8 cellular contexts compared by ENCODE assay signal in genomic region chr6:141464490-141464889, GRCh38.
DNase-seq lines count a peak whose midpoint lies in the region; ATAC-seq, FAIRE-seq and TF ChIP-seq lines count a peak whose summit lies in the region.

No MANE protein-coding gene starts in this region.

- no peaks in the 10 kb centered on the region for H3K4me1 Mint-ChIP-seq in CD14-positive monocyte

- intact Hi-C loops in K562 (cut with micrococcal nuclease) (no loop called here), psoas muscle (cut with DNase I) (no loop called here), mucosa of descending colon (cut with DNase I, micrococcal nuclease) (no loop called here), CD14-positive monocyte (cut with micrococcal nuclease) (no loop called here)

- BruUV-seq in K562 (replicated peaks; lab: Mats Ljungman, UMichigan): no TSS peak

- in situ Hi-C loops in K562 (cut with MboI): no loop called here

- 0% methylated on average over 2 of the region's 2 CpGs for WGBS in K562 (ENCODE audit: insufficient coverage, low coverage, missing lambda C conversion rate)
- 11 to 14% (median 12%) methylated on average over 2 of the region's 2 CpGs for whole genome bisulfite sequencing in psoas muscle, 3 donors

- ATAC-seq in GM21786 (IDR thresholded peaks at IDR 0.05; ENCODE audit: unreplicated experiment) (peak; percentile 82), K562 (no peak), psoas muscle (peak; percentile 64 to 94 (median 88)), mucosa of descending colon (no peak)

- no peaks in the 10 kb centered on the region for H3K9me3 ChIP-seq in K562 (replicated peaks; ENCODE audit: control insufficient read depth, insufficient read depth, low read depth, low read length)
- no peaks in the 10 kb centered on the region for H3K9me3 ChIP-seq in psoas muscle
- no peaks in the 10 kb centered on the region for H3K9me3 ChIP-seq in mucosa of descending colon

- no peak for TF ChIP-seq EP300 in K562 (IDR thresholded peaks at IDR 0.05; ENCODE audit: low read length)

- no peaks in the 10 kb centered on the region for H3K36me3 Mint-ChIP-seq in CD14-positive monocyte

- no peak overlapping the region for H3K4me3 Mint-ChIP-seq in CD14-positive monocyte

- TF ChIP-seq CTCF in K562 (IDR thresholded peaks at IDR 0.05 in 2 of 3, conservative IDR thresholded peaks at IDR 0.05 in 1 of 3; ENCODE audit: insufficient read depth in 2 of 3, low read depth in 1 of 3, low read length in 3 of 3): no peak
- no peak for TF ChIP-seq CTCF in psoas muscle (IDR thresholded peaks at IDR 0.05)
- no peak for TF ChIP-seq CTCF in mucosa of descending colon (IDR thresholded peaks at IDR 0.05)
- TF ChIP-seq CTCF in CD14-positive monocyte (IDR thresholded peaks at IDR 0.05): no peak

- H3K4me1 ChIP-seq in K562 (replicated peaks in 1 of 2; ENCODE audit: control insufficient read depth in 2 of 2, insufficient read depth in 2 of 2, low read length in 2 of 2): no peaks in the 10 kb centered on the region
- H3K4me1 ChIP-seq in psoas muscle: no peaks in the 10 kb centered on the region
- H3K4me1 ChIP-seq in mucosa of descending colon (ENCODE audit: low read depth): no peaks in the 10 kb centered on the region

- no peak for FAIRE-seq in K562 (lab: Jason Lieb, UNC)

- H3K36me3 ChIP-seq in K562 (ENCODE audit: control insufficient read depth, insufficient read depth, low read length) (no peaks in the 10 kb centered on the region), psoas muscle (ENCODE audit: insufficient read depth in 1 of 2, low read depth in 1 of 2) (no peaks in the 10 kb centered on the region), mucosa of descending colon (ENCODE audit: low read depth) (no peaks in the 10 kb centered on the region)

- H3K4me3 ChIP-seq in K562 (no peak overlapping the region), psoas muscle (no peak overlapping the region), mucosa of descending colon (no peak overlapping the region)

- H3K27me3 ChIP-seq in K562 (ENCODE audit: control insufficient read depth in 2 of 2, insufficient read depth in 2 of 2, low read length in 2 of 2): no peaks in the 10 kb centered on the region
- H3K27me3 ChIP-seq in psoas muscle (ENCODE audit: insufficient read depth in 3 of 3, low read length in 2 of 3): no peaks in the 10 kb centered on the region

- H4K20me1 ChIP-seq in K562 (replicated peaks; ENCODE audit: control insufficient read depth, insufficient read depth, low read length): no peaks in the 10 kb centered on the region

- H3K9me3 Mint-ChIP-seq in CD14-positive monocyte: peaks cover 0 to 8% (median 2%) of the 10 kb centered on the region in 7 donors

- no peak overlapping the region for H2AFZ ChIP-seq in K562 (ENCODE audit: low read depth, low read length)

- no peaks in the 10 kb centered on the region for H3K27me3 Mint-ChIP-seq in CD14-positive monocyte (ENCODE audit: low read depth in 3 of 3)

- no peak for TF ChIP-seq POLR2A in K562 (conservative IDR thresholded peaks at IDR 0.05)

- no peak overlapping the region for H3K27ac ChIP-seq in K562 (ENCODE audit: extremely low read depth, low read depth, low read length)
- H3K27ac ChIP-seq in psoas muscle: no peak overlapping the region

- CTCF ChIA-PET in K562 (lab: Yijun Ruan, JAX; ENCODE audit: low intra/inter-chr PET ratio): no interaction called here

- no peak for TF ChIP-seq RAD21 in K562 (CRISPR knock-in tag; conservative IDR thresholded peaks at IDR 0.05 in 1 of 2, IDR thresholded peaks at IDR 0.05 in 1 of 2)

- POLR2A ChIA-PET in K562 (lab: Yijun Ruan, JAX): no interaction called here

- H3K27ac Mint-ChIP-seq in CD14-positive monocyte: no peak overlapping the region

- H3K4me2 ChIP-seq in K562 (ENCODE audit: insufficient read depth, low read length): no peak overlapping the region

- no peaks in the 10 kb centered on the region for H3K79me2 ChIP-seq in K562 (ENCODE audit: control insufficient read depth, insufficient read depth, low read length)

- H3K9me1 ChIP-seq in K562 (ENCODE audit: control insufficient read depth, insufficient read depth, low read length): no peaks in the 10 kb centered on the region

- DNase-seq in GM04503 (ENCODE audit: low read depth): peak; percentile 63
- DNase-seq in NCI-H128 (lab: John Stamatoyannopoulos, UW; ENCODE audit: unreplicated experiment): peak; percentile 79
- no peak for DNase-seq in K562 (ENCODE audit: extremely low read depth in 1 of 4, low spot score in 3 of 4)
- DNase-seq in psoas muscle: no peak
- DNase-seq in mucosa of descending colon: no peak
- no peak for DNase-seq in stimulated activated CD4-positive, alpha-beta T cell treated with anti-CD3 and anti-CD28 coated beads, Interleukin-15, amount 100 ng/mL, for 24 hours
- DNase-seq in CD14-positive monocyte (ENCODE audit: low spot score): no peak

- no peak overlapping the region for H3K9ac ChIP-seq in K562 (ENCODE audit: insufficient read depth in 1 of 2, low read depth in 2 of 2, low read length in 2 of 2)

TF ChIP-seq in K562, 482 proteins besides CTCF, POLR2A, EP300 and RAD21:
- TF ChIP-seq FOXP1 (CRISPR knock-in tag; IDR thresholded peaks at IDR 0.05) (no peak), RFX1 (IDR thresholded peaks at IDR 0.05) (peak; percentile 37), SPI1 (IDR thresholded peaks at IDR 0.05; ENCODE audit: borderline replicate concordance, low read depth, low read length) (no peak), SNIP1 (IDR thresholded peaks at IDR 0.05; ENCODE audit: low read depth) (no peak)

Comparison
In these comparisons a context has a peak if more than half of its experiments do, and no peak if none do; other contexts are left out.
1. DNase-seq: peak in GM04503 (single experiment) and NCI-H128 (single experiment); none in K562 (0 of 4), psoas muscle (0 of 2), mucosa of descending colon (0 of 3), stimulated activated CD4-positive, alpha-beta T cell treated with anti-CD3 and anti-CD28 coated beads, Interleukin-15, amount 100 ng/mL, for 24 hours (single experiment) and CD14-positive monocyte (single experiment).
2. ATAC-seq: peak in GM21786 (single experiment) and psoas muscle (4 of 4); none in K562 (single experiment) and mucosa of descending colon (single experiment).